In genomic region chr2:127704641-127705243, GRCh38 we compare ENCODE assay signal across 24 cellular contexts. TPM values are rescaled to one million over a fixed set of nuclear protein-coding genes. Genes with fewer than 3 reads are reported as not detected.
DNase-seq lines count a peak whose midpoint lies in the region; ATAC-seq, FAIRE-seq and TF ChIP-seq lines count a peak whose summit lies in the region.
"Had no signal": no experiment of that assay in that cellular context is flagged by ENCODE, and none has a peak within 500 bp of the region (broad histone marks: within the 10 kb centered on the region; RNA-seq: fewer than 3 reads in every experiment).

No MANE protein-coding gene starts in this region.

- POLR2A ChIA-PET in SK-N-SH (lab: Yijun Ruan, JAX) = no interaction called here

- no peak overlapping the region for H3K9ac ChIP-seq in SK-N-SH
- H3K9ac ChIP-seq in neural cell (ENCODE audit: low read length) = no peak overlapping the region

- TF ChIP-seq CTCF in SK-N-SH (IDR thresholded peaks at IDR 0.05) (no peak), chondrocyte (IDR thresholded peaks at IDR 0.05) (no peak), neural cell (IDR thresholded peaks at IDR 0.05; ENCODE audit: poor library complexity, severe bottlenecking) (no peak)

- H3F3A ChIP-seq in SK-N-SH (replicated peaks; ENCODE audit: insufficient read depth) (peaks cover 29% of the 10 kb centered on the region), neural cell (ENCODE audit: insufficient read depth, low read length, poor library complexity, severe bottlenecking) (peaks cover 10% of the 10 kb centered on the region)

- TF ChIP-seq EP300 in SK-N-SH (IDR thresholded peaks at IDR 0.05; ENCODE audit: borderline replicate concordance in 1 of 2, low read depth in 1 of 2, low read length in 1 of 2) (no peak), neural cell (conservative IDR thresholded peaks at IDR 0.05; ENCODE audit: poor library complexity, severe bottlenecking) (no peak)

- H3K36me3 Mint-ChIP-seq in chondrocyte (ENCODE audit: low read depth) = peaks cover 15% of the 10 kb centered on the region

- FAIRE-seq in GM12891 (lab: Jason Lieb, UNC) = peak; percentile 13
- FAIRE-seq: HTR-8/SVneo had no signal

- H3K4me1 Mint-ChIP-seq in chondrocyte (ENCODE audit: low read depth) = peaks cover 54% of the 10 kb centered on the region

- ATAC-seq in SK-N-SH treated with all-trans-retinoic acid at 6 μM for 48 hours (no peak), GM19324 (IDR thresholded peaks at IDR 0.05; ENCODE audit: low FRiP score, unreplicated experiment) (no peak)
- ATAC-seq in stimulated activated naive CD8-positive, alpha-beta T cell treated with anti-CD3 and anti-CD28 coated beads, Interleukin-15, Interleukin-2, amounts not matched to agents 100 U/mL and 50 U/mL, for 24 hours = no peak
- ATAC-seq: CD8-positive, alpha-beta T cell; GM23338; T-cell had no signal

- H3K79me2 ChIP-seq in SK-N-SH (ENCODE audit: insufficient read depth) = peaks cover 30% of the 10 kb centered on the region
- H3K79me2 ChIP-seq in neural cell (replicated peaks; ENCODE audit: insufficient read depth, low read length) = peaks cover 20% of the 10 kb centered on the region

- no peak for TF ChIP-seq POLR2A in GM12891 (IDR thresholded peaks at IDR 0.05; ENCODE audit: low read depth, low read length)

- H4K20me1 ChIP-seq in SK-N-SH (ENCODE audit: insufficient read depth) (no peaks in the 10 kb centered on the region), neural cell (ENCODE audit: insufficient read depth) (no peaks in the 10 kb centered on the region)

- peaks cover 44 to 48% of the 10 kb centered on the region in 2 experiments for H3K36me3 ChIP-seq in SK-N-SH (replicated peaks in 1 of 2; ENCODE audit: control insufficient read depth in 1 of 2, insufficient read depth in 2 of 2, low read length in 1 of 2)
- H3K36me3 ChIP-seq in neural cell (ENCODE audit: insufficient read depth, low read length) = peaks cover 11% of the 10 kb centered on the region

- peaks cover 6 to 23% of the 10 kb centered on the region in 2 experiments; a peak in 3 of 4 replicates for H3K4me1 ChIP-seq in SK-N-SH (ENCODE audit: control insufficient read depth in 1 of 2, insufficient read depth in 2 of 2, low read depth in 1 of 2, low read length in 1 of 2)

- H3K9me3 ChIP-seq in SK-N-SH (no peaks in the 10 kb centered on the region), neural cell (ENCODE audit: low read length) (no peaks in the 10 kb centered on the region)
- H3K9me3 ChIP-seq: MG63, sigmoid colon, thoracic aorta had no signal

- DNase-seq in SK-N-SH (no peak), GM12891 (ENCODE audit: insufficient read length, low spot score) (no peak), chondrocyte (ENCODE audit: low spot score) (no peak)
- DNase-seq in stimulated activated naive CD8-positive, alpha-beta T cell treated with anti-CD3 and anti-CD28 coated beads, Interleukin-15, Interleukin-2, amounts not matched to agents 100 U/mL and 50 U/mL, for 24 hours = no peak
- no peak for DNase-seq in activated CD8-positive, alpha-beta memory T cell treated with anti-CD3 and anti-CD28 coated beads for 24 hours
- DNase-seq: activated B cell treated with CpG ODN at 0.5 μM for 24 hours; caudate nucleus; CD8-positive, alpha-beta T cell; foreskin melanocyte; mesendoderm; MG63; NCI-H1930; NCI-H69; nucleus accumbens; sigmoid colon; stimulated activated CD4-positive, alpha-beta T cell treated with anti-CD3 and anti-CD28 coated beads, Interleukin-2, amount 100 ng/mL, for 24 hours; T-cell had no signal

- H3K27me3 ChIP-seq in SK-N-SH (ENCODE audit: insufficient read depth) = no peaks in the 10 kb centered on the region
- no peaks in the 10 kb centered on the region for H3K27me3 ChIP-seq in neural cell (ENCODE audit: insufficient read depth, low read depth, low read length)
- H3K27me3 ChIP-seq: MG63, sigmoid colon had no signal

- 97% methylated on average over 3 of the region's 3 CpGs for WGBS in SK-N-SH (ENCODE audit: low lambda C conversion rate)

- H3K27me3 Mint-ChIP-seq in chondrocyte (ENCODE audit: low read depth) = no peaks in the 10 kb centered on the region
- H3K27me3 Mint-ChIP-seq: activated B cell treated with CpG ODN at 0.5 μM for 24 hours, T-cell had no signal

- CTCF ChIA-PET in SK-N-SH (lab: Yijun Ruan, JAX) = interaction anchor here (0.6 to 4.8 kb wide), 10 partner anchors 8 to 152 kb away, joined by 3 to 19 read pairs (median 4); no protein-coding TSS in a partner anchor

- peak overlapping the region; percentile 5 for H3K27ac Mint-ChIP-seq in chondrocyte (ENCODE audit: unreplicated experiment)
- H3K27ac Mint-ChIP-seq: activated B cell treated with CpG ODN at 0.5 μM for 24 hours, GM23338 had no signal

- H3K4me3 Mint-ChIP-seq in chondrocyte (ENCODE audit: unreplicated experiment) = no peak overlapping the region
- H3K4me3 Mint-ChIP-seq: activated B cell treated with CpG ODN at 0.5 μM for 24 hours, GM23338 had no signal

- H3K4me3 ChIP-seq in SK-N-SH (ENCODE audit: low read depth in 2 of 2, low read length in 1 of 2) = no peak overlapping the region
- peak overlapping the region; percentile 85 for H3K4me3 ChIP-seq in neural cell (ENCODE audit: low read length)
- H3K4me3 ChIP-seq: GM23338, MG63, sigmoid colon, thoracic aorta had no signal

- H3K4me2 ChIP-seq in SK-N-SH (0 out of 2 replicates have a peak overlapping the region, but pooled peaks have one; percentile 8), neural cell (ENCODE audit: low read length) (peak overlapping the region; percentile 82)
- H3K4me2 ChIP-seq: GM23338 had no signal

- no peaks in the 10 kb centered on the region for H3K9me3 Mint-ChIP-seq in chondrocyte (ENCODE audit: low read depth)
- H3K9me3 Mint-ChIP-seq: activated B cell treated with CpG ODN at 0.5 μM for 24 hours; CD8-positive, alpha-beta T cell; T-cell had no signal

- TF ChIP-seq RAD21 in SK-N-SH (IDR thresholded peaks at IDR 0.05; ENCODE audit: low read length) (no peak), neural cell (conservative IDR thresholded peaks at IDR 0.05) (no peak)

- H3K9me2 ChIP-seq in SK-N-SH (no peaks in the 10 kb centered on the region), neural cell (ENCODE audit: insufficient read depth, low read length) (no peaks in the 10 kb centered on the region)

- no peak overlapping the region for H3K27ac ChIP-seq in SK-N-SH (ENCODE audit: low read depth in 2 of 2, low read length in 1 of 2)
- H3K27ac ChIP-seq in neural cell (ENCODE audit: low read length) = no peak overlapping the region
- H3K27ac ChIP-seq: 22Rv1, sigmoid colon, thoracic aorta had no signal

- H2AFZ ChIP-seq in SK-N-SH (ENCODE audit: low read depth) (no peak overlapping the region), neural cell (ENCODE audit: low read depth, low read length) (no peak overlapping the region)
- H2AFZ ChIP-seq: GM23338 had no signal

TF ChIP-seq in SK-N-SH, 30 proteins besides CTCF, POLR2A, EP300 and RAD21 (continues in another document):
- no peak for TF ChIP-seq TEAD4 (IDR thresholded peaks at IDR 0.05; ENCODE audit: borderline replicate concordance, insufficient read depth)
- no peak for TF ChIP-seq ELF1 (IDR thresholded peaks at IDR 0.05)

TF ChIP-seq in SK-N-SH treated with all-trans-retinoic acid at 6 μM for 48 hours, 23 proteins besides CTCF, POLR2A, EP300 and RAD21 (continues in another document):
- no peak for TF ChIP-seq ZNF565 (CRISPR knock-in tag; conservative IDR thresholded peaks at IDR 0.05; ENCODE audit: low read depth)

TF ChIP-seq in GM12891, 5 proteins besides CTCF, POLR2A, EP300 and RAD21:
- TF ChIP-seq SPI1 (IDR thresholded peaks at IDR 0.05; ENCODE audit: low read depth, low read length) = no peak
- TF ChIP-seq POLR2AphosphoS5 (IDR thresholded peaks at IDR 0.05; ENCODE audit: low read depth, low read length) = no peak
- no peak for TF ChIP-seq POU2F2 (IDR thresholded peaks at IDR 0.05; ENCODE audit: low read depth, low read length)
- TF ChIP-seq TAF1 (IDR thresholded peaks at IDR 0.05; ENCODE audit: low read depth, low read length) = no peak
- no peak for TF ChIP-seq PAX5 (IDR thresholded peaks at IDR 0.05; ENCODE audit: insufficient read depth, low read length, severe bottlenecking)
TF ChIP-seq in GM12891: peak in this region for 0.

TF ChIP-seq in neural cell, 6 proteins besides CTCF, POLR2A, EP300 and RAD21 (continues in another document):
- TF ChIP-seq SMC3 (conservative IDR thresholded peaks at IDR 0.05; ENCODE audit: poor library complexity) = no peak

RNA-seq across cellular contexts. Expression of gene SFT2D3, which starts 3.4 kb away (rescaled TPM):
- polyA plus RNA-seq in SK-N-SH (2012; rRNA removed) (3.2 and 3.9 TPM in 2 replicates), neural cell (6.2 and 6.9 TPM in 2 replicates)
- 3.9 and 4.8 TPM in 2 replicates for polyA plus RNA-seq in SK-N-SH (2012; cell fraction: cytosol; rRNA removed)
- polyA plus RNA-seq in SK-N-SH (2012; cell fraction: nucleus; rRNA removed) = 1.5 and 2.2 TPM in 2 replicates
- polyA plus RNA-seq in GM12891 (2012; ENCODE audit: low read depth, missing spikeins) = not detected
- 5.1 to 7.2 TPM (median 7.1 TPM) in 3 replicates for total RNA-seq in chondrocyte
- polyA minus RNA-seq in neural cell = 16.3 and 18.0 TPM in 2 replicates
- polyA plus RNA-seq: GM23338 had no signal

RNA-seq across cellular contexts. Expression of gene LIMS2, which starts 29.4 kb away (rescaled TPM):
- polyA plus RNA-seq in SK-N-SH (2012; rRNA removed) (2.2 and 2.7 TPM in 2 replicates), neural cell (not detected in 2 replicates)
- 1.3 and 1.8 TPM in 2 replicates for polyA plus RNA-seq in SK-N-SH (2012; cell fraction: cytosol; rRNA removed)
- polyA plus RNA-seq in SK-N-SH (2012; cell fraction: nucleus; rRNA removed) = 13.9 and 22.5 TPM in 2 replicates
- 1.5 TPM for polyA plus RNA-seq in GM12891 (2012; ENCODE audit: low read depth, missing spikeins)
- 75.3 to 173 TPM (median 171 TPM) in 3 replicates for total RNA-seq in chondrocyte
- polyA minus RNA-seq in neural cell = not detected in 2 replicates

RNA-seq across cellular contexts. Expression of gene GPR17, which starts 58.8 kb away (rescaled TPM):
- polyA plus RNA-seq in SK-N-SH (2012; rRNA removed) (0.03 TPM in 1 of 2 replicates, not detected in the other), neural cell (not detected in 2 replicates)
- polyA plus RNA-seq in SK-N-SH (2012; cell fraction: cytosol; rRNA removed) = not detected in 2 replicates
- polyA plus RNA-seq in SK-N-SH (2012; cell fraction: nucleus; rRNA removed) = not detected in 2 replicates
- polyA plus RNA-seq in GM12891 (2012; ENCODE audit: low read depth, missing spikeins) = not detected
- total RNA-seq in chondrocyte = not detected in 3 replicates
- 0.46 TPM in 1 of 2 replicates, not detected in the other for polyA minus RNA-seq in neural cell
- total RNA-seq: activated B cell treated with CpG ODN at 0.5 μM for 24 hours; CD8-positive, alpha-beta T cell; GM23338; T-cell; thoracic aorta had no signal
- polyA plus RNA-seq: GM23338 had no signal
